Comparison of ENCODE assay signal across 8 cellular contexts in genomic region chr4:113146876-113147358, GRCh38.
DNase-seq lines count a peak whose midpoint lies in the region; ATAC-seq and TF ChIP-seq lines count a peak whose summit lies in the region.

No MANE protein-coding gene starts in this region.

- H3K4me3 ChIP-seq in body of pancreas (no peak overlapping the region), mucosa of rectum (ENCODE audit: low read length in 2 of 2) (peak overlapping the region; percentile 47 to 70)

- 23 to 29% methylated on average over 10 of the region's 10 CpGs for WGBS in body of pancreas, 2 donors

- CTCF ChIA-PET in activated naive CD4-positive, alpha-beta T cell treated with anti-CD3 and anti-CD28 coated beads, Interleukin-2, amount 10 ng/mL, durations not matched to agents 7 days and 5 days (lab: Charles Lee): no interaction called here

- peak overlapping the region; percentile 13 to 24 for H3K9ac ChIP-seq in mucosa of rectum (ENCODE audit: low read depth in 1 of 2, low read length in 2 of 2)

- TF ChIP-seq CTCF in body of pancreas (IDR thresholded peaks at IDR 0.05): no peak

- H3K27ac Mint-ChIP-seq in activated naive CD4-positive, alpha-beta T cell treated with anti-CD3 and anti-CD28 coated beads, Interleukin-2, amount 10 ng/mL, durations not matched to agents 7 days and 5 days: peak overlapping the region; percentile 61

- ATAC-seq in HG03175 (IDR thresholded peaks at IDR 0.05; ENCODE audit: unreplicated experiment) (peak; percentile 78), body of pancreas (peak; percentile 69)

- H3K4me1 ChIP-seq in body of pancreas: peaks cover 29% of the 10 kb centered on the region
- H3K4me1 ChIP-seq in mucosa of rectum (ENCODE audit: control insufficient read depth in 2 of 2, insufficient read depth in 2 of 2, low read length in 2 of 2): peaks cover 0 to 4% of the 10 kb centered on the region in 2 donors

- H3K36me3 Mint-ChIP-seq in activated naive CD4-positive, alpha-beta T cell treated with anti-CD3 and anti-CD28 coated beads, Interleukin-2, amount 10 ng/mL, durations not matched to agents 7 days and 5 days: no peaks in the 10 kb centered on the region

- DNase-seq in activated naive CD4-positive, alpha-beta T cell treated with anti-CD3 and anti-CD28 coated beads, Interleukin-2, amount 10 ng/mL, durations not matched to agents 7 days and 5 days: no peak
- DNase-seq in activated naive CD4-positive, alpha-beta T cell (lab: John Stamatoyannopoulos, UW): no peak
- peak in 3 of 4 donors; percentile 16 to 39 (median 22) for DNase-seq in body of pancreas
- no peak for DNase-seq in middle frontal gyrus (ENCODE audit: extremely low spot score, low spot score)
- no peak for DNase-seq in hypothalamus (lab: John Stamatoyannopoulos, UW)
- DNase-seq in Ammon's horn (ENCODE audit: low spot score): no peak

- H3K27ac ChIP-seq in body of pancreas (peak overlapping the region; percentile 75 to 91 (median 82)), mucosa of rectum (ENCODE audit: low read depth in 2 of 2, low read length in 2 of 2) (peak overlapping the region in 1 of 2 donors; percentile 19)

- H3K9me3 ChIP-seq in body of pancreas (no peaks in the 10 kb centered on the region), mucosa of rectum (ENCODE audit: control insufficient read depth in 2 of 2, low read length in 2 of 2) (no peaks in the 10 kb centered on the region)

- H3K9me3 Mint-ChIP-seq in activated naive CD4-positive, alpha-beta T cell treated with anti-CD3 and anti-CD28 coated beads, Interleukin-2, amount 10 ng/mL, durations not matched to agents 7 days and 5 days: no peaks in the 10 kb centered on the region

- no peaks in the 10 kb centered on the region for H3K27me3 Mint-ChIP-seq in activated naive CD4-positive, alpha-beta T cell treated with anti-CD3 and anti-CD28 coated beads, Interleukin-2, amount 10 ng/mL, durations not matched to agents 7 days and 5 days

- intact Hi-C loops in body of pancreas (cut with DNase I): no loop called here

- peak in 1 of 3 donors; percentile 21 for TF ChIP-seq POLR2A in body of pancreas (IDR thresholded peaks at IDR 0.05)

- H3K27me3 ChIP-seq in body of pancreas (no peaks in the 10 kb centered on the region), mucosa of rectum (ENCODE audit: control insufficient read depth in 2 of 2, insufficient read depth in 2 of 2, low read length in 2 of 2) (no peaks in the 10 kb centered on the region)

- H3K4me1 Mint-ChIP-seq in activated naive CD4-positive, alpha-beta T cell treated with anti-CD3 and anti-CD28 coated beads, Interleukin-2, amount 10 ng/mL, durations not matched to agents 7 days and 5 days: peaks cover 5% of the 10 kb centered on the region

- H3K4me3 Mint-ChIP-seq in activated naive CD4-positive, alpha-beta T cell treated with anti-CD3 and anti-CD28 coated beads, Interleukin-2, amount 10 ng/mL, durations not matched to agents 7 days and 5 days: peak overlapping the region; percentile 42

- H3K36me3 ChIP-seq in body of pancreas (replicated peaks in 1 of 2; ENCODE audit: insufficient read depth in 1 of 2, low read depth in 2 of 2) (no peaks in the 10 kb centered on the region), mucosa of rectum (ENCODE audit: control insufficient read depth in 2 of 2, insufficient read depth in 2 of 2, low read length in 2 of 2) (no peaks in the 10 kb centered on the region)

Comparison
In these comparisons a context has a peak if more than half of its experiments do, and no peak if none do; other contexts are left out.
1. DNase-seq: peak in body of pancreas (3 of 4); none in activated naive CD4-positive, alpha-beta T cell treated with anti-CD3 and anti-CD28 coated beads, Interleukin-2, amount 10 ng/mL, durations not matched to agents 7 days and 5 days (single experiment), activated naive CD4-positive, alpha-beta T cell (0 of 4), middle frontal gyrus (single experiment), hypothalamus (0 of 51) and Ammon's horn (single experiment).
2. H3K4me3 ChIP-seq: peak in mucosa of rectum (2 of 2); none in body of pancreas (0 of 2).